In the genomic region with DNA sequence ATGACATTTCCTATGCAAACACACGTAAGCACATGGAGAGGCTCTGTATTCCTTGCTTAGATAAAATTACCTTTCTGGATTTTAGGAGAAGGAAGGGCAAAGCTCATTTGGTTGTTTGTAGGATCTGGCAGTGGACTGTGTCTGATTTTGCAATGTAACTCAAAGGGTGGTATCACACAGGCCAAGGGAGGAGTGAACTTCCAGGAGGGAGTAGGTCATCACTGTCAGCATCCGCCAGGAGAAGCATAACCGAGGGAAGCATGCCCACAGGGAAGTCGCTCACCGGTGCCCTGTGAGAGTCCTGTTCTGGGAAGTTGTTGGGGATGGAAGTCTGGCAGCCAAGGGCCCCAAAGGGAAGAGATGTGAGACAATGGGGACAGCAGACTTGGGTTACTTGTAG, we compare ENCODE assay signal across 25 cellular contexts.
"Had no signal": no experiment of that assay in that cellular context is flagged by ENCODE, and none has a peak within 500 bp of the region (broad histone marks: within the 10 kb centered on the region; RNA-seq: fewer than 3 reads in every experiment).

No MANE protein-coding gene starts in this region.

- DNase-seq: colonic mucosa; cortex of kidney; dermis blood vessel endothelial cell; dorsolateral prefrontal cortex; effector CD4-positive, alpha-beta T cell; effector CD8-positive, alpha-beta T cell; effector memory CD4-positive, alpha-beta T cell; effector memory CD8-positive, alpha-beta T cell; endodermal cell; erythroblast; esophagus squamous epithelium; foreskin fibroblast; foreskin keratinocyte; foreskin melanocyte; gastrocnemius medialis; glutamatergic neuron; head of caudate nucleus; heart left ventricle; heart right ventricle had no signal

- FAIRE-seq: colon, endometrium, endothelial cell of umbilical vein, frontal cortex had no signal

- ATAC-seq: effector memory CD8-positive, alpha-beta T cell; esophagus mucosa; foreskin keratinocyte; gastrocnemius medialis; gastroesophageal sphincter; heart left ventricle; heart right ventricle had no signal
